ENCODE assay signal across 16 cellular contexts in genomic region chr17:67639555-67639954, GRCh38.
DNase-seq lines count a peak whose midpoint lies in the region; TF ChIP-seq lines count a peak whose summit lies in the region.
"Had no signal": no experiment of that assay in that cellular context is flagged by ENCODE, and none has a peak within 500 bp of the region (broad histone marks: within the 10 kb centered on the region; RNA-seq: fewer than 3 reads in every experiment).

No MANE protein-coding gene starts in this region.

- peak overlapping the region in 2 of 3 experiments; percentile 55 to 71 for H3K27ac Mint-ChIP-seq in nephron
- H3K27ac Mint-ChIP-seq: stimulated activated memory B cell treated with anti-CD40 and anti-IgM and Interleukin-4, amounts not matched to agents 10 μg/mL and 1 μg/mL and 100 μg/mL, for 72 hours had no signal

- H3K4me1 Mint-ChIP-seq in nephron = peaks cover 31% of the 10 kb centered on the region
- H3K4me1 Mint-ChIP-seq: stimulated activated memory B cell treated with anti-CD40 and anti-IgM and Interleukin-4, amounts not matched to agents 10 μg/mL and 1 μg/mL and 100 μg/mL, for 72 hours had no signal

- DNase-seq in DMS153 (lab: John Stamatoyannopoulos, UW) (peak; percentile 40), NCI-H146 treated with DMSO at 0.1 percent for 48 hours (lab: John Stamatoyannopoulos, UW; ENCODE audit: unreplicated experiment) (peak; percentile 22), fibroblast of pulmonary artery (ENCODE audit: low read depth) (peak; percentile 17), hepatic stellate cell (ENCODE audit: low spot score) (no peak), superior temporal gyrus (ENCODE audit: extremely low spot score) (no peak), NCI-H2171 treated with DMSO at 0.1 percent for 48 hours (lab: John Stamatoyannopoulos, UW) (no peak), A172 (ENCODE audit: low spot score) (no peak)
- DNase-seq: activated CD4-positive, alpha-beta T cell treated with anti-CD3 and anti-CD28 coated beads, Interleukin-2, amount 50 U/mL, for 1 hour; activated T-cell treated with anti-CD3 and anti-CD28 coated beads, Interleukin-2, amount 50 U/mL, for 1 hour; erythroblast; T-helper 9 cell had no signal

- H3K4me3 ChIP-seq in fibroblast of pulmonary artery (replicated peaks; ENCODE audit: low read depth, low read length) = no peak overlapping the region
- H3K4me3 ChIP-seq: lung, SJSA1, skin epidermis had no signal

- TF ChIP-seq CTCF in fibroblast of pulmonary artery (IDR thresholded peaks at IDR 0.05; ENCODE audit: low read length, missing control alignments) (no peak), nephron (IDR thresholded peaks at IDR 0.05; ENCODE audit: unreplicated experiment in 3 of 3) (no peak)

- no peaks in the 10 kb centered on the region for H3K27me3 Mint-ChIP-seq in nephron (ENCODE audit: low read depth)
- H3K27me3 Mint-ChIP-seq: stimulated activated memory B cell treated with anti-CD40 and anti-IgM and Interleukin-4, amounts not matched to agents 10 μg/mL and 1 μg/mL and 100 μg/mL, for 72 hours had no signal

- no peak overlapping the region for H3K4me3 Mint-ChIP-seq in nephron
- H3K4me3 Mint-ChIP-seq: stimulated activated memory B cell treated with anti-CD40 and anti-IgM and Interleukin-4, amounts not matched to agents 10 μg/mL and 1 μg/mL and 100 μg/mL, for 72 hours had no signal

- H3K36me3 Mint-ChIP-seq in nephron (ENCODE audit: low read depth) = no peaks in the 10 kb centered on the region

- H3K9me3 Mint-ChIP-seq in nephron = no peaks in the 10 kb centered on the region
- H3K9me3 Mint-ChIP-seq: stimulated activated memory B cell treated with anti-CD40 and anti-IgM and Interleukin-4, amounts not matched to agents 10 μg/mL and 1 μg/mL and 100 μg/mL, for 72 hours had no signal

Comparison
In these comparisons a context has a peak if more than half of its experiments do, and no peak if none do; other contexts are left out.
1. DNase-seq: peak in DMS153 (single experiment), NCI-H146 treated with DMSO at 0.1 percent for 48 hours (single experiment) and fibroblast of pulmonary artery (single experiment); none in hepatic stellate cell (single experiment), superior temporal gyrus (single experiment), NCI-H2171 treated with DMSO at 0.1 percent for 48 hours (single experiment) and A172 (single experiment).